In genomic region chr16:84423416-84423837, GRCh38 we compare ENCODE assay signal across 10 cellular contexts. TPM values are rescaled to one million over a fixed set of nuclear protein-coding genes. Genes with fewer than 3 reads are reported as not detected.
DNase-seq lines count a peak whose midpoint lies in the region; ATAC-seq and TF ChIP-seq lines count a peak whose summit lies in the region.
"Had no signal": no experiment of that assay in that cellular context is flagged by ENCODE, and none has a peak within 500 bp of the region (broad histone marks: within the 10 kb centered on the region; RNA-seq: fewer than 3 reads in every experiment).

No MANE protein-coding gene starts in this region.

- no peaks in the 10 kb centered on the region for H3K4me1 ChIP-seq in A673 (ENCODE audit: insufficient read depth, low read length, poor library complexity, severe bottlenecking)
- H3K4me1 ChIP-seq: heart right ventricle had no signal

- H3K27ac ChIP-seq in A673 (ENCODE audit: low read depth, low read length, poor library complexity, severe bottlenecking) (no peak overlapping the region), coronary artery (no peak overlapping the region)
- H3K27ac ChIP-seq: heart right ventricle had no signal

- no peak for TF ChIP-seq CTCF in A673 (conservative IDR thresholded peaks at IDR 0.05; ENCODE audit: low read depth, low read length)
- no peak for TF ChIP-seq CTCF in GM20000 (IDR thresholded peaks at IDR 0.05; ENCODE audit: extremely low read depth, missing control alignments)
- TF ChIP-seq CTCF in fibroblast of the aortic adventitia (IDR thresholded peaks at IDR 0.05; ENCODE audit: insufficient read depth, low read length), result no peak
- no peak for TF ChIP-seq CTCF in coronary artery (IDR thresholded peaks at IDR 0.05)

- ATAC-seq in HG02852 (IDR thresholded peaks at IDR 0.05; ENCODE audit: unreplicated experiment), result no peak
- ATAC-seq: heart right ventricle, Right ventricle myocardium inferior had no signal

- no peak overlapping the region for H3K4me3 ChIP-seq in A673 (ENCODE audit: low read depth, low read length, poor library complexity, severe bottlenecking)
- no peak overlapping the region for H3K4me3 ChIP-seq in fibroblast of the aortic adventitia (ENCODE audit: low read depth, low read length)
- no peak overlapping the region for H3K4me3 ChIP-seq in coronary artery
- H3K4me3 ChIP-seq: heart right ventricle had no signal

- intact Hi-C loops in A673 (cut with micrococcal nuclease; ENCODE audit: unreplicated experiment), result no loop called here

- H3K27me3 ChIP-seq in A673 (replicated peaks; ENCODE audit: insufficient read depth, low read depth, low read length, poor library complexity), result peaks cover 28% of the 10 kb centered on the region

- POLR2A ChIA-PET in A673 (lab: Charles Lee; ENCODE audit: low non-redundant PET), result no interaction called here

- no TSS peak for BruUV-seq in A673 (replicated peaks; lab: Mats Ljungman, UMichigan)

- CTCF ChIA-PET in A673 (lab: Charles Lee), result no interaction called here

- DNase-seq in A673 (ENCODE audit: low spot score) (peak; percentile 47), GM20000 (ENCODE audit: low spot score) (peak; percentile 32), RKO (ENCODE audit: low spot score) (peak; percentile 63), fibroblast of the aortic adventitia (ENCODE audit: low read depth) (peak; percentile 41), DMS79 treated with DMSO at 0.1 percent for 48 hours (lab: John Stamatoyannopoulos, UW) (no peak), cortex of kidney (lab: John Stamatoyannopoulos, UW) (no peak), coronary artery (ENCODE audit: low spot score) (no peak)
- DNase-seq: heart right ventricle had no signal

- H3K36me3 ChIP-seq in A673 (ENCODE audit: insufficient read depth, low read length, poor library complexity, severe bottlenecking), result no peaks in the 10 kb centered on the region
- H3K36me3 ChIP-seq: heart right ventricle had no signal

- no peaks in the 10 kb centered on the region for H3K9me3 ChIP-seq in A673 (ENCODE audit: low read depth, low read length, poor library complexity, severe bottlenecking)
- H3K9me3 ChIP-seq: heart right ventricle had no signal

RNA-seq across cellular contexts. Expression of gene ATP2C2, which starts 55.1 kb away (rescaled TPM):
- total RNA-seq in A673 (2021) (not detected in 2 replicates), fibroblast of the aortic adventitia (ENCODE audit: low replicate concordance) (not detected in 2 replicates)
- total RNA-seq: heart right ventricle, Right ventricle myocardium inferior had no signal

Comparison
In these comparisons a context has a peak if more than half of its experiments do, and no peak if none do; other contexts are left out.
1. DNase-seq: peak in A673 (single experiment), GM20000 (single experiment), RKO (single experiment) and fibroblast of the aortic adventitia (single experiment); none in DMS79 treated with DMSO at 0.1 percent for 48 hours (single experiment), cortex of kidney (single experiment) and coronary artery (single experiment).